Comparison of ENCODE assay signal across 9 cellular contexts in the genomic region with DNA sequence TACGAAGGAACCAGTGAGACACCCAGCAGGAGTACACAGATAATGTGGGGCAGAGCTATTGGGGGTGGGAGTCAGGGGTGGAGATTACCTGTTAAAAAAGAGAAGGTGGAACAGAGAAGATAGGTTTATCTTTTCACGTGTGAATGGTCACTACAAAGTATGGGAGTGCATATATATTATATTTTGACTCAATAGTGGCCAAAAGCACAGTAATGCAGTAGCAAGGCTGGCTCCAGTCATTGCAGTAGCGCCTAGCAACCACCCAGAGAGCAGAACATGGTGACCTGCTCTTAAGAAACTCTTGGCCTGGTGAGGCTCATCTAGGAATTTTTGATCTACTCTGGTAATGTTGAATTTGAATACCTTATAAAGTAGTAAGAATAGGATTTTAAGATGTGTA. TPM values are rescaled to one million over a fixed set of nuclear protein-coding genes. Genes with fewer than 3 reads are reported as not detected.
A peak's percentile ranks its signal among the peaks of the same experiment; 100 is the strongest.
DNase-seq lines count a peak whose midpoint lies in the region; ATAC-seq and TF ChIP-seq lines count a peak whose summit lies in the region.
"Had no signal": no experiment of that assay in that cellular context is flagged by ENCODE, and none has a peak within 500 bp of the region (broad histone marks: within the 10 kb centered on the region; RNA-seq: fewer than 3 reads in every experiment).

No MANE protein-coding gene starts in this region.

- no TSS peak for BruUV-seq in PC-9 (replicated peaks; lab: Mats Ljungman, UMichigan)

- no peaks in the 10 kb centered on the region for H4K20me1 ChIP-seq in PC-9 (ENCODE audit: insufficient read depth)

- H3K4me3 ChIP-seq in PC-9 (peak overlapping the region; percentile 84), parathyroid adenoma (ENCODE audit: low read depth, low read length) (peak overlapping the region; percentile 87)

- CTCF ChIA-PET in PC-9 (lab: Charles Lee): no interaction called here

- peak overlapping the region; percentile 79 for H3K4me2 ChIP-seq in PC-9
- peak overlapping the region; percentile 91 for H3K4me2 ChIP-seq in parathyroid adenoma (ENCODE audit: low read length)

- H3K4me1 ChIP-seq in PC-9 (replicated peaks; ENCODE audit: insufficient read depth): peaks cover 10% of the 10 kb centered on the region
- peaks cover 2% of the 10 kb centered on the region for H3K4me1 ChIP-seq in parathyroid adenoma

- POLR2A ChIA-PET in PC-9 (lab: Charles Lee; ENCODE audit: unreplicated experiment): no interaction called here

- H3K9me2 ChIP-seq in PC-9 (ENCODE audit: insufficient read depth): no peaks in the 10 kb centered on the region

- H3K27ac ChIP-seq in PC-9 (peak overlapping the region; percentile 77), epithelial cell of prostate (peak overlapping the region; percentile 72), parathyroid adenoma (no peak overlapping the region)

- H3F3A ChIP-seq in PC-9 (ENCODE audit: insufficient read depth, low read depth): no peaks in the 10 kb centered on the region

- H2AFZ ChIP-seq in PC-9: peak overlapping the region; percentile 92
- H2AFZ ChIP-seq in parathyroid adenoma: peak overlapping the region; percentile 100

- H3K79me2 ChIP-seq in PC-9 (ENCODE audit: low read depth): peaks cover 22% of the 10 kb centered on the region
- H3K79me2 ChIP-seq in parathyroid adenoma: no peaks in the 10 kb centered on the region

- peaks cover 3% of the 10 kb centered on the region; the same call in 1 of the 2 replicates for H3K36me3 ChIP-seq in PC-9 (ENCODE audit: low read depth)
- no peaks in the 10 kb centered on the region for H3K36me3 ChIP-seq in parathyroid adenoma (ENCODE audit: control insufficient read depth, insufficient read depth, low read length)

- DNase-seq in NCI-H2227 (lab: John Stamatoyannopoulos, UW; ENCODE audit: unreplicated experiment) (peak; percentile 44), NCI-H2227 treated with DMSO at 0.1 percent for 48 hours (lab: John Stamatoyannopoulos, UW) (no peak), PC-9 (no peak), epithelial cell of prostate (ENCODE audit: low read depth, low spot score) (no peak), NCI-H128 (lab: John Stamatoyannopoulos, UW; ENCODE audit: unreplicated experiment) (no peak), superior temporal gyrus (ENCODE audit: extremely low spot score) (no peak)
- DNase-seq: DND-41 had no signal

- intact Hi-C loops in PC-9 (cut with micrococcal nuclease; ENCODE audit: unreplicated experiment): no loop called here

- H3K27me3 ChIP-seq in PC-9 (ENCODE audit: insufficient read depth, low read depth): no peaks in the 10 kb centered on the region
- H3K27me3 ChIP-seq in parathyroid adenoma (ENCODE audit: control insufficient read depth, insufficient read depth, low read length): no peaks in the 10 kb centered on the region

- H3K9ac ChIP-seq in parathyroid adenoma: no peak overlapping the region

- H3K9me3 ChIP-seq in PC-9 (ENCODE audit: insufficient read depth, low read depth) (no peaks in the 10 kb centered on the region), parathyroid adenoma (ENCODE audit: control insufficient read depth, low read length) (no peaks in the 10 kb centered on the region)

- no peak for ATAC-seq in GM19467 (IDR thresholded peaks at IDR 0.05; ENCODE audit: unreplicated experiment)

- TF ChIP-seq CTCF in PC-9 (conservative IDR thresholded peaks at IDR 0.05) (no peak), parathyroid adenoma (IDR thresholded peaks at IDR 0.05) (no peak)

RNA-seq across cellular contexts. Expression of a gene that starts 1.0 kb away (rescaled TPM):
- total RNA-seq in PC-9 (2021): 29.0 and 32.9 TPM in 2 replicates

RNA-seq across cellular contexts. Expression of a gene that starts 29.9 kb away (rescaled TPM):
- 33.7 and 37.4 TPM in 2 replicates for total RNA-seq in PC-9 (2021)

RNA-seq across cellular contexts. Expression of a gene that starts 33.0 kb away (rescaled TPM):
- total RNA-seq in PC-9 (2021): 0.18 TPM in 1 of 2 replicates, not detected in the other
